In the genomic region with DNA sequence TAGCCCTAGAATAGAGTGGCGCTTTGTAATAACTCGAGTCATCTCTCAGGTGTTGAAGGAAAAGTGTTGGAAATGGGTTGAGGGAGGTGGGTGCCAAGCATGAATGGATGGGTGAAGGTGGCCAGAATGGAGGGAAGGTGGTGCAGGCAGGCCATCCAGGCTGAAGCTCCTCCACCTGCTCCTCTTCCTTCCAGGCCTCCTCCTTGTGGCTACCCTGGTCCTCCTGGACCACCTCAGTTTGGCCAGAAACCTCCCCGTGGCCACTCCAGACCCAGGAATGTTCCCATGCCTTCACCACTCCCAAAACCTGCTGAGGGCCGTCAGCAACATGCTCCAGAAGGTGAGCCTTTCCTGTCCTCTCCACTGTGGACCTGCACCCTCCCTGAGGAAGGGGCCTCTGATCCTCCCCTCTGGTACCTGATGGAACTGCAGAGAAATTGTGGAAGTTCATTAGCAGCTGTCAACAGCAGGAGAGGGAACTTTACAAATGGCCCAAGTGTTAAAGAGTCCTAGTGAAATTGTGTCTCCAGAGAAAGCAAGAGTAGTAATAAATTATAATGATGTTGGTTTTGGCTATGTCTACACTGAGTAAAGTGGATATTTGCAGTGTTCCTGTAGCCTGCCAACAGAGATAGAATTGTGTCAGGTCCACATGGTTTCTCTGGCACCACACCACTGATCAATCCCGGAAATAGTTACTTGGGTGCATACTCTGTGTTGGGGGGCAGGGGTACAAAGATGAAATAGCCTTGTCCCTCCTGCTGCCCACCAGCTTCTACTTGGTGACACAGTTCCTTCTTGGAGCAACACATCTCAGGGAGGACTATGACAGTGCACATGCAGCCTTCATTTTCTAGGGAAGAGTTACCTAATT, we compare ENCODE assay signal across 11 cellular contexts. TPM values are rescaled to one million over a fixed set of nuclear protein-coding genes. Genes with fewer than 3 reads are reported as not detected.
DNase-seq lines count a peak whose midpoint lies in the region; ATAC-seq and TF ChIP-seq lines count a peak whose summit lies in the region.
"Had no signal": no experiment of that assay in that cellular context is flagged by ENCODE, and none has a peak within 500 bp of the region (broad histone marks: within the 10 kb centered on the region; RNA-seq: fewer than 3 reads in every experiment).

No MANE protein-coding gene starts in this region.

- H3K4me1 ChIP-seq in BE2C (no peaks in the 10 kb centered on the region), PC-9 (replicated peaks; ENCODE audit: insufficient read depth) (peaks cover 23% of the 10 kb centered on the region)
- H3K4me1 ChIP-seq: uterus had no signal

- POLR2A ChIA-PET in PC-9 (lab: Charles Lee; ENCODE audit: unreplicated experiment) = no interaction called here

- peak overlapping the region; percentile 74 for H3K4me2 ChIP-seq in PC-9

- ATAC-seq in left colon = peak; percentile 48

- TSS peak; percentile 26 for BruUV-seq in PC-9 (replicated peaks; lab: Mats Ljungman, UMichigan)

- no peaks in the 10 kb centered on the region for H3K27me3 ChIP-seq in BE2C
- H3K27me3 ChIP-seq in PC-9 (ENCODE audit: insufficient read depth, low read depth) = no peaks in the 10 kb centered on the region
- H3K27me3 ChIP-seq in dorsolateral prefrontal cortex = no peaks in the 10 kb centered on the region
- H3K27me3 ChIP-seq: uterus had no signal

- H3F3A ChIP-seq in PC-9 (ENCODE audit: insufficient read depth, low read depth) = no peaks in the 10 kb centered on the region; the same call in 1 of the 2 replicates

- DNase-seq in BE2C (no peak), GM12864 (ENCODE audit: low read depth) (no peak), PC-9 (no peak), left colon (no peak), CD1c-positive myeloid dendritic cell (ENCODE audit: extremely low spot score) (no peak), amygdala (lab: John Stamatoyannopoulos, UW) (no peak), putamen (ENCODE audit: low spot score) (no peak), dorsolateral prefrontal cortex (no peak)
- DNase-seq: KG1, posterior cingulate gyrus, uterus had no signal

- H3K79me2 ChIP-seq in PC-9 (ENCODE audit: low read depth) = no peaks in the 10 kb centered on the region

- no peaks in the 10 kb centered on the region for H4K20me1 ChIP-seq in PC-9 (ENCODE audit: insufficient read depth)

- TF ChIP-seq CTCF in BE2C (IDR thresholded peaks at IDR 0.05; ENCODE audit: low read depth, low read length) (peak; percentile 9; the same call in 1 of the 2 replicates), GM12864 (IDR thresholded peaks at IDR 0.05; ENCODE audit: low read depth, low read length, missing control alignments) (peak; percentile 17), PC-9 (conservative IDR thresholded peaks at IDR 0.05) (no peak), dorsolateral prefrontal cortex (IDR thresholded peaks at IDR 0.05 in 54 of 56, conservative IDR thresholded peaks at IDR 0.05 in 2 of 56; ENCODE audit: low read depth in 1 of 56, partially characterized antibody in 56 of 56) (peak in 1 of 56 donors; percentile 22)

- CTCF ChIA-PET in PC-9 (lab: Charles Lee) = interaction anchor here (1.8 kb wide), 1 partner anchor 42 kb away, joined by 5 read pairs; no protein-coding TSS in a partner anchor

- no peaks in the 10 kb centered on the region for H3K9me3 ChIP-seq in BE2C
- H3K9me3 ChIP-seq in PC-9 (ENCODE audit: insufficient read depth, low read depth) = no peaks in the 10 kb centered on the region
- H3K9me3 ChIP-seq: uterus had no signal

- H3K4me3 ChIP-seq in BE2C (ENCODE audit: low read depth, low read length) = no peak overlapping the region
- H3K4me3 ChIP-seq in GM12864 (ENCODE audit: low read depth, low read length) = peak overlapping the region; percentile 82
- no peak overlapping the region for H3K4me3 ChIP-seq in PC-9
- peak overlapping the region in 9 of 59 donors; percentile 72 to 84 (median 82) for H3K4me3 ChIP-seq in dorsolateral prefrontal cortex
- H3K4me3 ChIP-seq: uterus had no signal

- intact Hi-C loops in PC-9 (cut with micrococcal nuclease; ENCODE audit: unreplicated experiment) (loop anchor here (5.0 kb wide), 2 partner anchors 48 to 93 kb away; no protein-coding TSS in a partner anchor), left colon (cut with DNase I, micrococcal nuclease) (no loop called here), dorsolateral prefrontal cortex (cut with DNase I) (loop anchor here in 1 of 2 donors (5.0 kb wide), 2 partner anchors 83 to 108 kb away; no protein-coding TSS in a partner anchor)

- no peaks in the 10 kb centered on the region for H3K9me2 ChIP-seq in PC-9 (ENCODE audit: insufficient read depth)

- H3K36me3 ChIP-seq in BE2C = no peaks in the 10 kb centered on the region
- H3K36me3 ChIP-seq in PC-9 (ENCODE audit: low read depth) = no peaks in the 10 kb centered on the region
- H3K36me3 ChIP-seq: uterus had no signal

- no peak overlapping the region for H2AFZ ChIP-seq in PC-9

- H3K27ac ChIP-seq in PC-9 (no peak overlapping the region), dorsolateral prefrontal cortex (peak overlapping the region in 6 of 59 donors; percentile 5 to 50 (median 16))
- H3K27ac ChIP-seq: uterus had no signal

RNA-seq across cellular contexts. Expression of a gene that starts 1.6 kb away (rescaled TPM):
- 3.9 TPM for polyA plus RNA-seq in BE2C (2012; ENCODE audit: insufficient read depth, insufficient read length, low read depth)
- 0.28 and 0.40 TPM in 2 replicates for total RNA-seq in PC-9 (2021)
- total RNA-seq in left colon = under 1 TPM; 0.17 to 0.67 TPM
- total RNA-seq in dorsolateral prefrontal cortex = 1 to 10 TPM in 87 of 120 experiments, under 1 TPM in 28, not detected in 5; 0.38 to 6.5 (median 1.4) TPM
